In genomic region chr7:6447589-6448210, GRCh38 we compare ENCODE assay signal across 8 cellular contexts. TPM values are rescaled to one million over a fixed set of nuclear protein-coding genes. Genes with fewer than 3 reads are reported as not detected.
DNase-seq lines count a peak whose midpoint lies in the region; ATAC-seq and TF ChIP-seq lines count a peak whose summit lies in the region.

DAGLB (minus strand) TSS chr7:6447954; CDS start chr7:6447842, 112 bp downstream.

- H3K9me3 ChIP-seq in adrenal gland (replicated peaks in 1 of 3), result no peaks in the 10 kb centered on the region
- H3K9me3 ChIP-seq in heart left ventricle, result no peaks in the 10 kb centered on the region
- H3K9me3 ChIP-seq in transverse colon, result no peaks in the 10 kb centered on the region

- H3K27ac ChIP-seq in adrenal gland (peak within 1 kb of the TSS; percentile 90 to 94 (median 91)), heart left ventricle (peak within 1 kb of the TSS; percentile 27 to 95 (median 87)), transverse colon (peak within 1 kb of the TSS; percentile 91 to 95 (median 94))

- intact Hi-C loops in adrenal gland (cut with DNase I), result no loop called here
- intact Hi-C loops in heart left ventricle (cut with DNase I), result no loop called here
- intact Hi-C loops in transverse colon (cut with DNase I; ENCODE audit: low total_unique reads), result no loop called here

- TF ChIP-seq CTCF in GM13976 (IDR thresholded peaks at IDR 0.05; ENCODE audit: borderline replicate concordance, control extremely low read depth, extremely low read depth, insufficient read depth, missing control alignments) (no peak), adrenal gland (IDR thresholded peaks at IDR 0.05) (peak in 1 of 6 experiments; percentile 12), heart left ventricle (IDR thresholded peaks at IDR 0.05) (no peak), transverse colon (IDR thresholded peaks at IDR 0.05) (no peak)

- ATAC-seq in HG02884 (IDR thresholded peaks at IDR 0.05; ENCODE audit: unreplicated experiment) (peak; percentile 67), heart left ventricle (peak; percentile 88 to 96 (median 92))

- H3K4me1 ChIP-seq in adrenal gland (replicated peaks in 1 of 2) (peaks cover 10 to 22% of the 10 kb centered on the region in 2 donors), heart left ventricle (peaks cover 0 to 41% (median 12%) of the 10 kb centered on the region in 12 donors), transverse colon (peaks cover 6 to 21% (median 13%) of the 10 kb centered on the region in 4 donors)

- DNase-seq in GM13976 (ENCODE audit: low spot score), result peak; percentile 99
- peak; percentile 78 for DNase-seq in NCI-H146 treated with DMSO at 0.1 percent for 48 hours (lab: John Stamatoyannopoulos, UW; ENCODE audit: unreplicated experiment)
- peak; percentile 91 to 97 (median 94) for DNase-seq in T-helper 1 cell
- peak; percentile 91 to 96 (median 93) for DNase-seq in adrenal gland
- peak; percentile 93 to 98 (median 95) for DNase-seq in heart left ventricle
- peak; percentile 82 for DNase-seq in pons (ENCODE audit: low spot score)
- peak; percentile 96 for DNase-seq in transverse colon

- no peaks in the 10 kb centered on the region for H3K27me3 ChIP-seq in adrenal gland
- no peaks in the 10 kb centered on the region for H3K27me3 ChIP-seq in heart left ventricle
- no peaks in the 10 kb centered on the region for H3K27me3 ChIP-seq in transverse colon

- in situ Hi-C loops in GM13976 (cut with MboI; ENCODE audit: low sequenced_read_pairs, unreplicated experiment), result no loop called here
- in situ Hi-C loops in transverse colon (cut with MboI; ENCODE audit: low pct_ligation_motif_present in 1 of 4, low pct_unique_long_range_greater_than_20kb in 1 of 4, low sequenced_read_pairs in 3 of 4), result no loop called here

- peak; percentile 72 to 89 for TF ChIP-seq POLR2A in adrenal gland (IDR thresholded peaks at IDR 0.05)
- TF ChIP-seq POLR2A in heart left ventricle (IDR thresholded peaks at IDR 0.05), result peak in 1 of 2 donors; percentile 92
- peak; percentile 87 for TF ChIP-seq POLR2A in transverse colon (IDR thresholded peaks at IDR 0.05)

- peak within 1 kb of the TSS; percentile 46 to 83 (median 74) for H3K4me3 ChIP-seq in adrenal gland
- peak within 1 kb of the TSS; percentile 54 to 100 (median 86) for H3K4me3 ChIP-seq in heart left ventricle
- H3K4me3 ChIP-seq in transverse colon, result peak within 1 kb of the TSS; percentile 63 to 95 (median 89)

- H3K36me3 ChIP-seq in adrenal gland (replicated peaks in 1 of 2) (peaks cover 0 to 19% of the 10 kb centered on the region in 2 donors), heart left ventricle (peaks cover 3 to 33% (median 27%) of the 10 kb centered on the region in 9 donors), transverse colon (peaks cover 0 to 17% (median 4%) of the 10 kb centered on the region in 4 donors)

- no peak for TF ChIP-seq EP300 in transverse colon (IDR thresholded peaks at IDR 0.05; ENCODE audit: low read depth)

- WGBS in adrenal gland, 4 donors, result 0 to 2% (median 1%) methylated on average over 29 to 61 of the region's 61 CpGs
- 0 to 1% (median 0%) methylated on average over 58 to 61 of the region's 61 CpGs for WGBS in heart left ventricle, 4 donors
- 0 to 1% methylated on average over 8 to 57 of the region's 61 CpGs for whole genome bisulfite sequencing in transverse colon (ENCODE audit: low coverage in 1 of 2), 2 donors

RNA-seq across cellular contexts. Expression of gene DAGLB, which starts in this region (rescaled TPM):
- total RNA-seq in adrenal gland, result 10 to 100 TPM; 23.2 to 56.7 (median 43.9) TPM
- polyA plus RNA-seq in adrenal gland, result 10 to 100 TPM; 19.8 to 32.4 (median 28.3) TPM
- 10 to 100 TPM in 3 of 9 donors, 1 to 10 TPM in 6; 5.3 to 14.7 (median 7.4) TPM for total RNA-seq in heart left ventricle
- polyA plus RNA-seq in heart left ventricle, result 10 to 100 TPM in 1 of 2 donors, 1 to 10 TPM in 1; 4.1 to 17.2 TPM
- 10 to 100 TPM in 3 of 4 donors, 1 to 10 TPM in 1; 5.2 to 59.1 (median 24.3) TPM for total RNA-seq in transverse colon

Comparison
In these comparisons a context has a peak if more than half of its experiments do, and no peak if none do; other contexts are left out.
1. Peak in every context shown above with its lines: DNase-seq, ATAC-seq, H3K4me3 ChIP-seq and H3K27ac ChIP-seq.